In genomic region chr3:158097571-158098553, GRCh38 we compare ENCODE assay signal across 8 cellular contexts. TPM values are rescaled to one million over a fixed set of nuclear protein-coding genes. Genes with fewer than 3 reads are reported as not detected.
DNase-seq lines count a peak whose midpoint lies in the region; ATAC-seq and TF ChIP-seq lines count a peak whose summit lies in the region.

No MANE protein-coding gene starts in this region.

- peaks cover 37% of the 10 kb centered on the region for H3K4me1 Mint-ChIP-seq in glutamatergic neuron (ENCODE audit: low read depth, unreplicated experiment)

- peaks cover 99% of the 10 kb centered on the region for H3K27me3 ChIP-seq in NT2/D1 (ENCODE audit: insufficient read depth, insufficient read length)

- peaks cover 3% of the 10 kb centered on the region for H3K4me1 ChIP-seq in NT2/D1 (ENCODE audit: insufficient read depth, insufficient read length)

- H3K4me3 ChIP-seq in NT2/D1 (ENCODE audit: insufficient read length, low read depth), result peak overlapping the region; percentile 83

- H3K9ac ChIP-seq in NT2/D1 (ENCODE audit: insufficient read length, low read depth), result peak overlapping the region; percentile 90

- H3K27me3 Mint-ChIP-seq in glutamatergic neuron (ENCODE audit: unreplicated experiment), result peaks cover 30% of the 10 kb centered on the region

- intact Hi-C loops in posterior vena cava (cut with DNase I), result no loop called here

- peaks cover 33% of the 10 kb centered on the region for H3K9me3 Mint-ChIP-seq in glutamatergic neuron (ENCODE audit: unreplicated experiment)

- peak; percentile 74 for ATAC-seq in HG03196 (IDR thresholded peaks at IDR 0.05; ENCODE audit: unreplicated experiment)

- peak overlapping the region; percentile 1 for H3K27ac Mint-ChIP-seq in glutamatergic neuron (ENCODE audit: unreplicated experiment)

- DNase-seq in NCI-H187 (lab: John Stamatoyannopoulos, UW), result peak; percentile 40 to 47
- DNase-seq in NCI-H187 treated with DMSO at 0.1 percent for 48 hours (lab: John Stamatoyannopoulos, UW), result no peak
- DNase-seq in NT2/D1 (ENCODE audit: low read depth, low spot score), result peak; percentile 81
- DNase-seq in activated T-helper 1 cell treated with Interleukin-2 at 50 U/mL for 16 hours (ENCODE audit: low read depth), result peak; percentile 40
- peak; percentile 52 for DNase-seq in glutamatergic neuron
- DNase-seq in posterior vena cava (ENCODE audit: low spot score), result peak; percentile 86
- no peak for DNase-seq in foreskin melanocyte

- H3K9me3 ChIP-seq in NT2/D1 (ENCODE audit: insufficient read depth, low read length), result no peaks in the 10 kb centered on the region

- no peak for TF ChIP-seq CTCF in glutamatergic neuron (IDR thresholded peaks at IDR 0.05; ENCODE audit: partially characterized antibody, unreplicated experiment)

- peaks cover 19% of the 10 kb centered on the region for H3K36me3 Mint-ChIP-seq in glutamatergic neuron (ENCODE audit: unreplicated experiment)

- H3K36me3 ChIP-seq in NT2/D1 (ENCODE audit: insufficient read depth, insufficient read length, low read length), result no peaks in the 10 kb centered on the region

- H3K4me3 Mint-ChIP-seq in glutamatergic neuron (ENCODE audit: unreplicated experiment), result peak overlapping the region; percentile 88

RNA-seq across cellular contexts. Expression of gene SHOX2, which starts 8.4 kb away (rescaled TPM):
- total RNA-seq in glutamatergic neuron (ENCODE audit: unreplicated experiment) (264 TPM), posterior vena cava (1 to 10 TPM; 1.6 to 3.4 TPM)

RNA-seq across cellular contexts. Expression of gene RSRC1, which starts 12.0 kb away (rescaled TPM):
- 93.9 TPM for total RNA-seq in glutamatergic neuron (ENCODE audit: unreplicated experiment)
- total RNA-seq in posterior vena cava, result 10 to 100 TPM; 37.4 to 41.0 TPM

Comparison
In these comparisons a context has a peak if more than half of its experiments do, and no peak if none do; other contexts are left out.
1. DNase-seq: peak in NCI-H187 (2 of 2), NT2/D1 (single experiment), activated T-helper 1 cell treated with Interleukin-2 at 50 U/mL for 16 hours (single experiment), glutamatergic neuron (single experiment) and posterior vena cava (single experiment); none in NCI-H187 treated with DMSO at 0.1 percent for 48 hours (single experiment) and foreskin melanocyte (single experiment).
2. RNA of gene SHOX2, which starts 8.4 kb away (total RNA-seq): 264 TPM in glutamatergic neuron (single experiment); 1.6 to 3.4 TPM in posterior vena cava; every median in the first group is over 10 times any median in the second.